Comparison of ENCODE assay signal across 1 cellular context in the genomic region with DNA sequence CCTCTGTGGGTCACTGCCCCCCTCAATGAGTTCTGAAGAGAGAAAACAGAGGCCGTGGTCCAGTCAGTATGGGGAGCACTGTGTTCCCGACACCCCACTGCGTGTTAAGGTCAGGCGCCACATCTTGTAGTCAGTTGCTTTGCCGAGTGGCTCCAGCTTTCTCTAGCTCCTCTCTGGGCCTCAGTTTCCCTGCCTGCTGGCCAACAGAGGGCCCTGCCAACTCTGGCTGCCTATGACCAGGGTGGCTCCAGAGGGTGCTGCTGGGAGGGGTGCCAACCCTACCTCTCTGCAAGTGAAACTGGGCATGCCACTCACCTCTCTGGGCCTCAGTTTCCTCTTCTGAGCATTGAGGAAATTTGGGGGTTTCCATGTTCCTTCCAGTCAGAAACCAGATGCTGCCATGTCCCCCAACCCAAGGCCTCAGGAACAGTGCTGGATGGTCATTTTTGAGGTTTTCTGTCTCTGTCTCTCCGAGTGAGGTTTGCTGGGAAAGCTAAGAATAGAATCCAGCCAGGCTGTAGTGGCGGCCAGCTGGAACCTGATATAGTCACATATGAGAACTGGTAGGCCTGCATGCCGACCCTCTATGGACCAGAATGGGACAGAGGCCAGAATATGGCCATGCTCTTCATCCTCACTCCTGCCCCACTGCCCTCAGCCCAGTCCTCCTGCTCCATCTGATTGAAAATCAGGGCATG.
TF ChIP-seq lines count a peak whose summit lies in the region.

No MANE protein-coding gene starts in this region.

TF ChIP-seq in IMR-90, 13 proteins besides CTCF, POLR2A, EP300 and RAD21:
- TF ChIP-seq RFX5 (IDR thresholded peaks at IDR 0.05; ENCODE audit: low read depth, low read length) (no peak), MAFK (IDR thresholded peaks at IDR 0.05; ENCODE audit: low read depth, low read length) (no peak), CEBPB (IDR thresholded peaks at IDR 0.05; ENCODE audit: low read depth, low read length) (no peak), NFE2L2 (IDR thresholded peaks at IDR 0.05; ENCODE audit: low read depth, low read length) (no peak), CHD1 (IDR thresholded peaks at IDR 0.05; ENCODE audit: low read depth, low read length) (no peak)
